In the genomic region with DNA sequence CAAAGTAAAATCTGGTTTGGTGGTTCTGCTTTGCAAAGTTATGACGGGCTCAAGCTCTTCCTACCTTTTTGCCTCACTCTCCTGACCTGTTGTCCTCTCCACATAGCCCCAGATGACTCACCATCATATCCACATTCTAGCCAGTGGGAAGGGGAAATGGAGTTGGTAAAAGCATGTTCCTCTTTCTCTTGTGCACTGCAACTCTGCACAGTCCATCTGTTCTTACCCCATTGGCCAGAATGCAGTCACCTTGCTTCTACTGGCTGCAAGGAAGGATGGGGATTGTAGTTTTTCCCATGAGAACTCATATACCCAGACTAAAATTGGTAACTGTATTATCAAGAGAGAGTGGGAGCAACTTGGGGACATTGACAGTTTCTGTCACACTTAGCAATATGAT, we compare ENCODE assay signal across 1 cellular context.
TF ChIP-seq lines count a peak whose summit lies in the region.

No MANE protein-coding gene starts in this region.

TF ChIP-seq in endothelial cell of umbilical vein, 7 proteins besides CTCF, POLR2A, EP300 and RAD21:
- TF ChIP-seq, protein P1, sequence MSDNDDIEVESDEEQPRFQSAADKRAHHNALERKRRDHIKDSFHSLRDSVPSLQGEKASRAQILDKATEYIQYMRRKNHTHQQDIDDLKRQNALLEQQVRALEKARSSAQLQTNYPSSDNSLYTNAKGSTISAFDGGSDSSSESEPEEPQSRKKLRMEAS (IDR thresholded peaks at IDR 0.05; ENCODE audit: insufficient read depth, insufficient read length), result no peak
- TF ChIP-seq JUN (IDR thresholded peaks at IDR 0.05; ENCODE audit: borderline replicate concordance, insufficient read depth, insufficient read length, low read depth) (peak; percentile 35), FOS (IDR thresholded peaks at IDR 0.05; ENCODE audit: borderline replicate concordance, insufficient read depth, low read length) (peak; percentile 35)
TF ChIP-seq in endothelial cell of umbilical vein: peak in this region for 2.
